Comparison of ENCODE assay signal across 1 cellular context in the genomic region with DNA sequence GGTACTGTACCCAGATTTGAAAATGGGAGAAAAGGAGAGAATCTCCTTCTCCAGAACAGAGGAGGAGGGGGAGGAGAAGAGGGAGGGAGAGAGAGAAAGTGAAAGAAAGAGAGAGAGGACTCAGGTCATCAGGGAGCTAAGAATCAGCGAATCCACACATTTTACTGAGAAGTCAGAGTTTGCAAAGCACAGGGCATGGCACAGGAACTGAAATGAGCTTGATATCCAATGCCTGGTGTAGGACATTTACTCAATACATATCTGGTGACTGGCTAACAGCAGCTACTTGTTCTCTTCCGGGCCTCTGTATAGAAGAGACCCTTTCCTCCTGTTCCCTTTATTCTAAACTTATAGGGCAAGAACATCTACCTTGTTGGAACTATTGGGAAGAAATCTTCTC.
TF ChIP-seq lines count a peak whose summit lies in the region.

No MANE protein-coding gene starts in this region.

TF ChIP-seq in IMR-90, 13 proteins besides CTCF, POLR2A, EP300 and RAD21:
- TF ChIP-seq RCOR1 (IDR thresholded peaks at IDR 0.05; ENCODE audit: insufficient replicate concordance, low read length) = no peak
- no peak for TF ChIP-seq CHD1 (IDR thresholded peaks at IDR 0.05; ENCODE audit: low read depth, low read length)
- no peak for TF ChIP-seq CEBPB (IDR thresholded peaks at IDR 0.05; ENCODE audit: low read depth, low read length)
- TF ChIP-seq NFE2L2 (IDR thresholded peaks at IDR 0.05; ENCODE audit: low read depth, low read length) = no peak
- no peak for TF ChIP-seq ELK1 (IDR thresholded peaks at IDR 0.05; ENCODE audit: borderline replicate concordance, low read depth, low read length)
- TF ChIP-seq FOS (IDR thresholded peaks at IDR 0.05; ENCODE audit: low read depth, low read length) = no peak
- no peak for TF ChIP-seq BHLHE40 (IDR thresholded peaks at IDR 0.05; ENCODE audit: low read depth, low read length)
- TF ChIP-seq MAFK (IDR thresholded peaks at IDR 0.05; ENCODE audit: low read depth, low read length) = no peak
- no peak for TF ChIP-seq RFX5 (IDR thresholded peaks at IDR 0.05; ENCODE audit: low read depth, low read length)
